In genomic region chr3:122415762-122416654, GRCh38 we compare ENCODE assay signal across 8 cellular contexts. TPM values are rescaled to one million over a fixed set of nuclear protein-coding genes. Genes with fewer than 3 reads are reported as not detected.
DNase-seq lines count a peak whose midpoint lies in the region; ATAC-seq lines count a peak whose summit lies in the region.

Gene WDR5B, minus strand, starts transcription at chr3:122416062. Its CDS starts 534 bp downstream, at chr3:122415528.

- peak; percentile 94 for ATAC-seq in GM19324 (IDR thresholded peaks at IDR 0.05; ENCODE audit: low FRiP score, unreplicated experiment)
- ATAC-seq in HG03469 (IDR thresholded peaks at IDR 0.05; ENCODE audit: unreplicated experiment): peak; percentile 65

- DNase-seq in AG08395 (ENCODE audit: low spot score): peak; percentile 100
- DNase-seq in activated CD4-positive, alpha-beta T cell treated with anti-CD3 and anti-CD28 coated beads for 48 hours: peak; percentile 99
- peak; percentile 99 for DNase-seq in ecto neural progenitor cell (ENCODE audit: low spot score)
- DNase-seq in lung microvascular endothelial cell (ENCODE audit: low read depth in 2 of 2): peak; percentile 98 to 99
- peak; percentile 93 for DNase-seq in stimulated activated CD8-positive, alpha-beta memory T cell treated with anti-CD3 and anti-CD28 coated beads, Interleukin-12 subunit alpha, Interleukin-12 subunit beta, amount 100 ng/mL, for 24 hours (ENCODE audit: extremely low read depth)
- DNase-seq in NCI-H146 (lab: John Stamatoyannopoulos, UW): no peak

RNA-seq across cellular contexts. Expression of gene WDR5B, which starts in this region (rescaled TPM):
- 2.6 and 3.8 TPM in 2 replicates for total RNA-seq in lung microvascular endothelial cell
